Comparison of ENCODE assay signal across 19 cellular contexts in genomic region chr3:28345690-28346089, GRCh38. TPM values are rescaled to one million over a fixed set of nuclear protein-coding genes. Genes with fewer than 3 reads are reported as not detected.
DNase-seq lines count a peak whose midpoint lies in the region; ATAC-seq and TF ChIP-seq lines count a peak whose summit lies in the region.
"Had no signal": no experiment of that assay in that cellular context is flagged by ENCODE, and none has a peak within 500 bp of the region (broad histone marks: within the 10 kb centered on the region; RNA-seq: fewer than 3 reads in every experiment).

No MANE protein-coding gene starts in this region.

- peaks cover 24% of the 10 kb centered on the region for H3K36me3 ChIP-seq in RWPE2 (ENCODE audit: low read depth)
- no peaks in the 10 kb centered on the region for H3K36me3 ChIP-seq in hepatocyte (replicated peaks; ENCODE audit: insufficient read depth, low read depth)
- H3K36me3 ChIP-seq: brain microvascular endothelial cell had no signal

- peaks cover 57% of the 10 kb centered on the region for H3K4me1 Mint-ChIP-seq in stimulated activated naive CD8-positive, alpha-beta T cell treated with anti-CD3 and anti-CD28 coated beads, Interleukin-15, amount 100 ng/mL, for 72 hours

- no peaks in the 10 kb centered on the region for H3K27me3 Mint-ChIP-seq in stimulated activated naive CD8-positive, alpha-beta T cell treated with anti-CD3 and anti-CD28 coated beads, Interleukin-15, amount 100 ng/mL, for 72 hours

- no peak for DNase-seq in stimulated activated naive CD8-positive, alpha-beta T cell treated with anti-CD3 and anti-CD28 coated beads, Interleukin-15, amount 100 ng/mL, for 72 hours
- DNase-seq in stimulated activated naive CD8-positive, alpha-beta T cell treated with anti-CD3 and anti-CD28 coated beads, Interleukin-15, Interleukin-2, amounts not matched to agents 100 U/mL and 50 U/mL, for 24 hours: no peak
- DNase-seq in RWPE2 (ENCODE audit: low spot score) (no peak), hepatocyte (ENCODE audit: low spot score) (no peak), HCEC 1CT (no peak), NCI-H446 (lab: John Stamatoyannopoulos, UW) (no peak), LoVo (ENCODE audit: low spot score) (no peak)
- no peak for DNase-seq in activated naive CD4-positive, alpha-beta T cell treated with Interleukin-2 at 50 U/mL for 16 hours
- DNase-seq: activated naive CD4-positive, alpha-beta T cell; brain microvascular endothelial cell; glutamatergic neuron; KBM-7; NCI-H1105 treated with DMSO at 0.1 percent for 48 hours; NCI-H69; stimulated activated CD4-positive, alpha-beta T cell treated with anti-CD3 and anti-CD28 coated beads, Interleukin-2, amount 100 ng/mL, for 48 hours had no signal

- no peaks in the 10 kb centered on the region for H3K9me2 ChIP-seq in hepatocyte (replicated peaks; ENCODE audit: insufficient read depth)

- H3K4me3 ChIP-seq in RWPE2 (ENCODE audit: severe bottlenecking) (no peak overlapping the region), hepatocyte (no peak overlapping the region)
- H3K4me3 ChIP-seq: lung had no signal

- peak overlapping the region; percentile 92 for H3K27ac ChIP-seq in RWPE2 (ENCODE audit: poor library complexity, severe bottlenecking)
- H3K27ac ChIP-seq in hepatocyte: no peak overlapping the region
- H3K27ac ChIP-seq: brain microvascular endothelial cell had no signal

- TF ChIP-seq CTCF in RWPE2 (IDR thresholded peaks at IDR 0.05; ENCODE audit: poor library complexity, severe bottlenecking) (no peak), hepatocyte (IDR thresholded peaks at IDR 0.05; ENCODE audit: poor library complexity) (no peak)

- H2AFZ ChIP-seq in hepatocyte: no peak overlapping the region

- H3K4me2 ChIP-seq in hepatocyte: peak overlapping the region; percentile 79

- H3K4me1 ChIP-seq in RWPE2 (ENCODE audit: insufficient read depth, poor library complexity, severe bottlenecking): peaks cover 57% of the 10 kb centered on the region
- peaks cover 7% of the 10 kb centered on the region for H3K4me1 ChIP-seq in hepatocyte (ENCODE audit: insufficient read depth)

- H3K4me3 Mint-ChIP-seq in stimulated activated naive CD8-positive, alpha-beta T cell treated with anti-CD3 and anti-CD28 coated beads, Interleukin-15, amount 100 ng/mL, for 72 hours: peak overlapping the region; percentile 6 to 38

- H3K9me3 Mint-ChIP-seq in stimulated activated naive CD8-positive, alpha-beta T cell treated with anti-CD3 and anti-CD28 coated beads, Interleukin-15, amount 100 ng/mL, for 72 hours: no peaks in the 10 kb centered on the region
- H3K9me3 Mint-ChIP-seq: T-helper 2 cell treated with Interferon-gamma antibody and Interleukin-4, amounts not matched to agents 5 μg/mL and 100 μg/mL, for 36 hours had no signal

- H3K79me2 ChIP-seq in hepatocyte: peaks cover 74% of the 10 kb centered on the region

- 97% methylated on average over 1 of the region's 1 CpG for WGBS in hepatocyte (ENCODE audit: low lambda C conversion rate, missing lambda C conversion rate)

- H3K27me3 ChIP-seq in RWPE2 (ENCODE audit: insufficient read depth, poor library complexity, severe bottlenecking): no peaks in the 10 kb centered on the region
- no peaks in the 10 kb centered on the region for H3K27me3 ChIP-seq in hepatocyte
- H3K27me3 ChIP-seq: brain microvascular endothelial cell had no signal

- ATAC-seq in stimulated activated naive CD8-positive, alpha-beta T cell treated with anti-CD3 and anti-CD28 coated beads, Interleukin-15, amount 100 ng/mL, for 72 hours: no peak
- no peak for ATAC-seq in stimulated activated naive CD8-positive, alpha-beta T cell treated with anti-CD3 and anti-CD28 coated beads, Interleukin-15, Interleukin-2, amounts not matched to agents 100 U/mL and 50 U/mL, for 24 hours
- no peak for ATAC-seq in RWPE2 (ENCODE audit: low read depth)
- ATAC-seq: activated CD4-positive, CD25-positive, alpha-beta regulatory T cell treated with anti-CD3 and anti-CD28 coated beads, Interleukin-2, amount 50 U/mL, for 24 hours; HCT116 had no signal

- H3K27ac Mint-ChIP-seq in stimulated activated naive CD8-positive, alpha-beta T cell treated with anti-CD3 and anti-CD28 coated beads, Interleukin-15, amount 100 ng/mL, for 72 hours: peak overlapping the region in 1 of 2 donors; percentile 37
- H3K27ac Mint-ChIP-seq: T-helper 2 cell treated with Interferon-gamma antibody and Interleukin-4, amounts not matched to agents 5 μg/mL and 100 μg/mL, for 36 hours had no signal

- H4K20me1 ChIP-seq in hepatocyte (ENCODE audit: insufficient read depth, poor library complexity, severe bottlenecking): peaks cover 8% of the 10 kb centered on the region

- no peaks in the 10 kb centered on the region for H3K9me3 ChIP-seq in RWPE2 (ENCODE audit: severe bottlenecking)
- no peaks in the 10 kb centered on the region for H3K9me3 ChIP-seq in hepatocyte (ENCODE audit: low read depth)

RNA-seq across cellular contexts. Expression of gene ZCWPW2, which starts 2.8 kb away (rescaled TPM):
- 0.52 and 0.77 TPM in 2 replicates for total RNA-seq in hepatocyte
- polyA plus RNA-seq in hepatocyte: 1.6 and 1.8 TPM in 2 replicates

RNA-seq across cellular contexts. Expression of gene AZI2, which starts 2.9 kb away (rescaled TPM):
- total RNA-seq in hepatocyte: 55.3 and 59.5 TPM in 2 replicates
- polyA plus RNA-seq in hepatocyte: 45.4 and 55.3 TPM in 2 replicates
